In genomic region chr1:3121401-3122215, GRCh38 we compare ENCODE assay signal across 18 cellular contexts. TPM values are rescaled to one million over a fixed set of nuclear protein-coding genes. Genes with fewer than 3 reads are reported as not detected.
DNase-seq lines count a peak whose midpoint lies in the region; ATAC-seq and TF ChIP-seq lines count a peak whose summit lies in the region.
"Had no signal": no experiment of that assay in that cellular context is flagged by ENCODE, and none has a peak within 500 bp of the region (broad histone marks: within the 10 kb centered on the region; RNA-seq: fewer than 3 reads in every experiment).

No MANE protein-coding gene starts in this region.

- H3K4me1 Mint-ChIP-seq in WTC11 (no peaks in the 10 kb centered on the region), type B pancreatic cell (ENCODE audit: unreplicated experiment) (peaks cover 41% of the 10 kb centered on the region), HFFc6 (ENCODE audit: low read depth) (no peaks in the 10 kb centered on the region)
- H3K4me1 Mint-ChIP-seq: B cell; CD4-positive, alpha-beta memory T cell had no signal

- H3K9me3 Mint-ChIP-seq in WTC11: no peaks in the 10 kb centered on the region
- no peaks in the 10 kb centered on the region for H3K9me3 Mint-ChIP-seq in type B pancreatic cell
- peaks cover 14% of the 10 kb centered on the region for H3K9me3 Mint-ChIP-seq in HFFc6
- H3K9me3 Mint-ChIP-seq: CD4-positive, alpha-beta memory T cell had no signal

- no peak overlapping the region for H2BK15ac ChIP-seq in mesendoderm (replicated peaks; ENCODE audit: low read depth)

- H3K4me3 Mint-ChIP-seq in WTC11 (no peak overlapping the region), type B pancreatic cell (peak overlapping the region; percentile 62), HFFc6 (no peak overlapping the region; the same call in 1 of the 2 replicates)
- H3K4me3 Mint-ChIP-seq: B cell; CD4-positive, alpha-beta memory T cell had no signal

- no peak overlapping the region for H3K56ac ChIP-seq in mesendoderm (ENCODE audit: low read length)

- H3K27me3 Mint-ChIP-seq in WTC11 (ENCODE audit: low read depth) (no peaks in the 10 kb centered on the region), type B pancreatic cell (peaks cover 7% of the 10 kb centered on the region), HFFc6 (ENCODE audit: insufficient read depth) (peaks cover 14% of the 10 kb centered on the region)
- H3K27me3 Mint-ChIP-seq: B cell; CD4-positive, alpha-beta memory T cell had no signal

- no peak overlapping the region for H3K4me3 ChIP-seq in mesendoderm (ENCODE audit: low read length)
- H3K4me3 ChIP-seq: HAP-1 had no signal

- peak overlapping the region; percentile 89 for H3K23ac ChIP-seq in mesendoderm (ENCODE audit: low read length)

- H4K5ac ChIP-seq in mesendoderm (ENCODE audit: low read length): no peak overlapping the region

- no peaks in the 10 kb centered on the region for H3K36me3 ChIP-seq in mesendoderm (ENCODE audit: control insufficient read depth, insufficient read depth, low read length)
- H3K36me3 ChIP-seq: HAP-1 had no signal

- H3K27ac ChIP-seq in caudate nucleus (ENCODE audit: low read depth, low read length) (peak overlapping the region; percentile 58), mesendoderm (ENCODE audit: low read depth, low read length) (no peak overlapping the region)

- no peaks in the 10 kb centered on the region for H3K4me1 ChIP-seq in mesendoderm (ENCODE audit: control insufficient read depth, low read depth, low read length)
- H3K4me1 ChIP-seq: HAP-1 had no signal

- no peak overlapping the region for H2BK5ac ChIP-seq in mesendoderm (ENCODE audit: low read length)

- DNase-seq in WTC11 (ENCODE audit: low spot score) (no peak), caudate nucleus (lab: John Stamatoyannopoulos, UW) (no peak), mesendoderm (no peak), type B pancreatic cell (ENCODE audit: extremely low spot score, unreplicated experiment) (no peak), NCI-H146 treated with DMSO at 0.1 percent for 48 hours (lab: John Stamatoyannopoulos, UW; ENCODE audit: unreplicated experiment) (no peak), HFFc6 (no peak)
- DNase-seq: Calu3; CD4-positive, alpha-beta memory T cell; DMS53; KG1; NCI-H1436; NCI-H2081; NCI-H748 treated with DMSO at 0.1 percent for 48 hours; OCI-M1 had no signal

- CTCF ChIA-PET in WTC11 (lab: Charles Lee): interaction anchor here (0.8 to 1.7 kb wide), 3 partner anchors 60 to 303 kb away, joined by 3 to 6 read pairs (median 4); no protein-coding TSS in a partner anchor

- no peak overlapping the region for H3K4me2 ChIP-seq in mesendoderm (ENCODE audit: low read length)

- TF ChIP-seq CTCF in WTC11 (IDR thresholded peaks at IDR 0.05) (no peak), type B pancreatic cell (conservative IDR thresholded peaks at IDR 0.05) (no peak), HFFc6 (IDR thresholded peaks at IDR 0.05) (no peak)

- H3K79me2 ChIP-seq in mesendoderm (ENCODE audit: control insufficient read depth, insufficient read depth, low read length): no peaks in the 10 kb centered on the region

- ATAC-seq in WTC11 (no peak), GM19035 (IDR thresholded peaks at IDR 0.05; ENCODE audit: unreplicated experiment) (no peak)

- H3K9ac ChIP-seq in mesendoderm (ENCODE audit: low read length): no peak overlapping the region

- no peak overlapping the region for H3K18ac ChIP-seq in mesendoderm (ENCODE audit: low read length)

- H3K27ac Mint-ChIP-seq in WTC11 (peak overlapping the region; percentile 53; the same call in 1 of the 2 replicates), type B pancreatic cell (no peak overlapping the region), HFFc6 (no peak overlapping the region)
- H3K27ac Mint-ChIP-seq: B cell had no signal

- H3K79me1 ChIP-seq in mesendoderm (ENCODE audit: low read length): no peaks in the 10 kb centered on the region

- no CpG with 5 or more reads among the region's 46 CpGs for WGBS in mesendoderm (ENCODE audit: extremely low coverage, insufficient coverage, low lambda C conversion rate)

- H3K27me3 ChIP-seq in mesendoderm (ENCODE audit: insufficient read depth, low read length, poor library complexity): no peaks in the 10 kb centered on the region

- H2BK120ac ChIP-seq in mesendoderm (ENCODE audit: low read depth, low read length): no peak overlapping the region

- no peak overlapping the region for H3K4ac ChIP-seq in mesendoderm (ENCODE audit: low read depth, low read length)

- H3K36me3 Mint-ChIP-seq in WTC11 (no peaks in the 10 kb centered on the region), type B pancreatic cell (no peaks in the 10 kb centered on the region), HFFc6 (ENCODE audit: low read depth) (no peaks in the 10 kb centered on the region)
- H3K36me3 Mint-ChIP-seq: CD4-positive, alpha-beta memory T cell had no signal

- H2AK5ac ChIP-seq in mesendoderm (ENCODE audit: low read length): no peak overlapping the region

- POLR2A ChIA-PET in WTC11 (lab: Charles Lee): no interaction called here

- H4K8ac ChIP-seq in mesendoderm (ENCODE audit: low read depth, low read length): no peak overlapping the region

TF ChIP-seq in WTC11, 78 proteins besides CTCF, POLR2A, EP300 and RAD21:
- TF ChIP-seq GTF2I (CRISPR knock-in tag; conservative IDR thresholded peaks at IDR 0.05) (no peak), MAX (CRISPR knock-in tag; IDR thresholded peaks at IDR 0.05) (no peak), ZNF416 (CRISPR knock-in tag; IDR thresholded peaks at IDR 0.05) (no peak), SOX15 (CRISPR knock-in tag; IDR thresholded peaks at IDR 0.05) (no peak), ZNF512 (CRISPR knock-in tag; IDR thresholded peaks at IDR 0.05; ENCODE audit: borderline replicate concordance) (no peak), FOXJ3 (CRISPR knock-in tag; IDR thresholded peaks at IDR 0.05; ENCODE audit: borderline replicate concordance) (no peak), ZNF219 (CRISPR knock-in tag; IDR thresholded peaks at IDR 0.05; ENCODE audit: borderline replicate concordance) (no peak), ZNF423 (CRISPR knock-in tag; IDR thresholded peaks at IDR 0.05) (no peak), ERG (CRISPR knock-in tag; IDR thresholded peaks at IDR 0.05) (no peak), NFE2L1 (CRISPR knock-in tag; IDR thresholded peaks at IDR 0.05) (no peak), IRF1 (CRISPR knock-in tag; IDR thresholded peaks at IDR 0.05) (no peak), TP53 (CRISPR knock-in tag; IDR thresholded peaks at IDR 0.05) (no peak), JUN (CRISPR knock-in tag; IDR thresholded peaks at IDR 0.05) (no peak), NR1H2 (CRISPR knock-in tag; IDR thresholded peaks at IDR 0.05) (no peak)

RNA-seq across cellular contexts. Expression of gene PRDM16, which starts 52.6 kb away (rescaled TPM):
- total RNA-seq in WTC11 (2021) (1.1 to 1.6 TPM (median 1.3 TPM) in 3 replicates), type B pancreatic cell (ENCODE audit: low replicate concordance) (10.3 and 23.6 TPM in 2 replicates)
- polyA plus RNA-seq in mesendoderm (2013, experiment 1 of 2): 0.15 TPM
- 0.39 TPM for polyA plus RNA-seq in mesendoderm (2013, experiment 2 of 2)
- total RNA-seq in HFFc6 (2021; fragmentation: NEBNext Ultra II Directional; extraction: Animal tissue kit (Norgen Biotek cat#: 25700)): not detected
- total RNA-seq: CD4-positive, alpha-beta memory T cell; RPMI7951 had no signal
- polyA plus RNA-seq: CD4-positive, alpha-beta memory T cell had no signal
